22 cellular contexts compared by ENCODE assay signal in genomic region chr20:41552295-41553068, GRCh38.
DNase-seq lines count a peak whose midpoint lies in the region; ATAC-seq and TF ChIP-seq lines count a peak whose summit lies in the region.
"Had no signal": no experiment of that assay in that cellular context is flagged by ENCODE, and none has a peak within 500 bp of the region (broad histone marks: within the 10 kb centered on the region; RNA-seq: fewer than 3 reads in every experiment).

No MANE protein-coding gene starts in this region.

- H3K9me3 Mint-ChIP-seq in activated naive CD4-positive, alpha-beta T cell treated with anti-CD3 and anti-CD28 coated beads, Interleukin-2, amount 50 U/mL, for 24 hours = no peaks in the 10 kb centered on the region
- peaks cover 8% of the 10 kb centered on the region for H3K9me3 Mint-ChIP-seq in activated T-helper 17 cell treated with anti-CD3 and anti-CD28 coated beads, Interleukin-2, amount 50 U/mL, for 72 hours
- peaks cover 59% of the 10 kb centered on the region for H3K9me3 Mint-ChIP-seq in nephron progenitor cell
- peaks cover 13% of the 10 kb centered on the region for H3K9me3 Mint-ChIP-seq in type B pancreatic cell

- H3K27me3 Mint-ChIP-seq in activated naive CD4-positive, alpha-beta T cell treated with anti-CD3 and anti-CD28 coated beads, Interleukin-2, amount 50 U/mL, for 24 hours = no peaks in the 10 kb centered on the region
- H3K27me3 Mint-ChIP-seq in activated T-helper 17 cell treated with anti-CD3 and anti-CD28 coated beads, Interleukin-2, amount 50 U/mL, for 72 hours = no peaks in the 10 kb centered on the region
- H3K27me3 Mint-ChIP-seq in nephron progenitor cell (ENCODE audit: low read depth, poor library complexity) (no peaks in the 10 kb centered on the region), type B pancreatic cell (no peaks in the 10 kb centered on the region)
- H3K27me3 Mint-ChIP-seq: CD4-positive, alpha-beta T cell had no signal

- H3K27ac Mint-ChIP-seq in activated naive CD4-positive, alpha-beta T cell treated with anti-CD3 and anti-CD28 coated beads, Interleukin-2, amount 50 U/mL, for 24 hours = peak overlapping the region; percentile 75
- H3K27ac Mint-ChIP-seq in activated T-helper 17 cell treated with anti-CD3 and anti-CD28 coated beads, Interleukin-2, amount 50 U/mL, for 72 hours = peak overlapping the region; percentile 52
- peak overlapping the region; percentile 49 for H3K27ac Mint-ChIP-seq in nephron progenitor cell
- H3K27ac Mint-ChIP-seq in type B pancreatic cell = peak overlapping the region; percentile 56
- H3K27ac Mint-ChIP-seq: CD4-positive, alpha-beta T cell had no signal

- no peak for ATAC-seq in activated T-helper 17 cell treated with anti-CD3 and anti-CD28 coated beads, Interleukin-2, amount 50 U/mL, for 72 hours (replicated peaks)
- ATAC-seq in HG02763 (IDR thresholded peaks at IDR 0.05; ENCODE audit: unreplicated experiment) = no peak
- ATAC-seq: Right ventricle myocardium inferior had no signal

- DNase-seq in activated naive CD4-positive, alpha-beta T cell treated with Interleukin-2 at 50 U/mL for 16 hours = no peak
- DNase-seq in nephron progenitor cell (no peak), type B pancreatic cell (ENCODE audit: extremely low spot score, unreplicated experiment) (no peak), CD1c-positive myeloid dendritic cell (ENCODE audit: extremely low spot score) (no peak)
- no peak for DNase-seq in effector CD4-positive, alpha-beta T cell
- DNase-seq: BE2C; Caco-2; CD4-positive, alpha-beta T cell; DMS153; GDM1; GM23248; KG1; NCI-H1417; NCI-H187; NCI-H2107; NCI-H510A; NCI-H748 treated with DMSO at 0.1 percent for 48 hours; NK-92 treated with Interleukin-12 subunit alpha and Interleukin-12 subunit beta, amount 100 ng/mL, for 24 hours had no signal

- H3K4me1 Mint-ChIP-seq in activated naive CD4-positive, alpha-beta T cell treated with anti-CD3 and anti-CD28 coated beads, Interleukin-2, amount 50 U/mL, for 24 hours = peaks cover 31% of the 10 kb centered on the region
- peaks cover 14% of the 10 kb centered on the region for H3K4me1 Mint-ChIP-seq in activated T-helper 17 cell treated with anti-CD3 and anti-CD28 coated beads, Interleukin-2, amount 50 U/mL, for 72 hours
- no peaks in the 10 kb centered on the region for H3K4me1 Mint-ChIP-seq in nephron progenitor cell
- H3K4me1 Mint-ChIP-seq in type B pancreatic cell (ENCODE audit: unreplicated experiment) = no peaks in the 10 kb centered on the region

- TF ChIP-seq CTCF in nephron progenitor cell (IDR thresholded peaks at IDR 0.05) (no peak), type B pancreatic cell (conservative IDR thresholded peaks at IDR 0.05) (no peak)

- peaks cover 41% of the 10 kb centered on the region for H3K36me3 Mint-ChIP-seq in activated naive CD4-positive, alpha-beta T cell treated with anti-CD3 and anti-CD28 coated beads, Interleukin-2, amount 50 U/mL, for 24 hours
- peaks cover 37% of the 10 kb centered on the region for H3K36me3 Mint-ChIP-seq in activated T-helper 17 cell treated with anti-CD3 and anti-CD28 coated beads, Interleukin-2, amount 50 U/mL, for 72 hours (ENCODE audit: low read depth)
- H3K36me3 Mint-ChIP-seq in nephron progenitor cell (ENCODE audit: low read depth) (peaks cover 74% of the 10 kb centered on the region), type B pancreatic cell (peaks cover 44% of the 10 kb centered on the region)

- no peak overlapping the region for H3K4me3 Mint-ChIP-seq in activated naive CD4-positive, alpha-beta T cell treated with anti-CD3 and anti-CD28 coated beads, Interleukin-2, amount 50 U/mL, for 24 hours
- peak overlapping the region; percentile 10 for H3K4me3 Mint-ChIP-seq in activated T-helper 17 cell treated with anti-CD3 and anti-CD28 coated beads, Interleukin-2, amount 50 U/mL, for 72 hours
- H3K4me3 Mint-ChIP-seq in nephron progenitor cell (no peak overlapping the region), type B pancreatic cell (no peak overlapping the region)
- H3K4me3 Mint-ChIP-seq: CD4-positive, alpha-beta T cell had no signal
